ENCODE assay signal across 19 cellular contexts in the genomic region with DNA sequence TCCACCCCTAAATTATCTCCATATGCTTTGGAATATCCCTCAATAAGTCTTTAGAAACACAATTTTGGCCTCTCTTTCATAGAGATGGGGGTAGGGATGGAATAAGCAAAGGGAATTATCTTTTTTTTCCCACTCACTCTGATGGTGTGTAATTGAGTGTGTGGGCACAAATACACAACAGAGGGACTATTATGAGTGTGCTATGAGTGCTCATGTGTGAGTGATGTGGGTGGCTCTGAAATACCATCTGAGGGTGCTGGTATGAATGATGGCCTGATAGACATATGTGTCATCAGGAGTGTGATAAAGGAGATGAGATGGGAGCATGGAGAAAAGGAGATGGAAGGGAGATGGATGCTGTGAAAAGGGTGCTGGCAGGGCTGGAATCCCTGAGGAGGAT. TPM values are rescaled to one million over a fixed set of nuclear protein-coding genes. Genes with fewer than 3 reads are reported as not detected.
DNase-seq lines count a peak whose midpoint lies in the region; ATAC-seq lines count a peak whose summit lies in the region.
"Had no signal": no experiment of that assay in that cellular context is flagged by ENCODE, and none has a peak within 500 bp of the region (broad histone marks: within the 10 kb centered on the region; RNA-seq: fewer than 3 reads in every experiment).

No MANE protein-coding gene starts in this region.

- peak overlapping the region; percentile 9 for H3K27ac Mint-ChIP-seq in activated naive CD8-positive, alpha-beta T cell
- H3K27ac Mint-ChIP-seq in activated naive CD8-positive, alpha-beta T cell treated with anti-CD3 and anti-CD28 coated beads for 36 hours: no peak overlapping the region
- H3K27ac Mint-ChIP-seq in activated T-helper 2 cell treated with anti-CD3 and anti-CD28 coated beads, Interferon-gamma antibody, Interleukin-2, Interleukin-4, amounts not matched to agents 10 μg/mL and 5 μg/mL and 100 μg/mL, durations not matched to agents 14 hours and 24 hours and 36 hours: peak overlapping the region; percentile 66
- H3K27ac Mint-ChIP-seq: CD8-positive, alpha-beta T cell; IgD-negative memory B cell had no signal

- intact Hi-C loops in activated T-helper 2 cell treated with anti-CD3 and anti-CD28 coated beads, Interferon-gamma antibody, Interleukin-2, Interleukin-4, amounts not matched to agents 10 μg/mL and 5 μg/mL and 100 μg/mL, durations not matched to agents 14 hours and 24 hours and 36 hours (cut with micrococcal nuclease): no loop called here

- H3K27ac ChIP-seq in subcutaneous abdominal adipose tissue (ENCODE audit: low read depth, low read length): peak overlapping the region; percentile 85
- H3K27ac ChIP-seq: BLaER1 had no signal

- H3K4me1 ChIP-seq in subcutaneous abdominal adipose tissue (ENCODE audit: control insufficient read depth in 5 of 5, insufficient read depth in 5 of 5, low read length in 5 of 5): peaks cover 0 to 34% (median 16%) of the 10 kb centered on the region in 5 donors
- H3K4me1 ChIP-seq: BLaER1 had no signal

- ATAC-seq in HG03469 (IDR thresholded peaks at IDR 0.05; ENCODE audit: unreplicated experiment) (no peak), HG02973 (IDR thresholded peaks at IDR 0.05; ENCODE audit: unreplicated experiment) (no peak)
- ATAC-seq: CD8-positive, alpha-beta T cell; Panc1 had no signal

- peaks cover 14 to 79% (median 65%) of the 10 kb centered on the region in 5 donors for H3K36me3 ChIP-seq in subcutaneous abdominal adipose tissue (ENCODE audit: control insufficient read depth in 5 of 5, insufficient read depth in 5 of 5, low read length in 5 of 5)

- no peaks in the 10 kb centered on the region for H3K9me3 ChIP-seq in subcutaneous abdominal adipose tissue (ENCODE audit: control insufficient read depth in 5 of 5, low read length in 5 of 5)
- H3K9me3 ChIP-seq: BLaER1 had no signal

- DNase-seq in activated CD4-positive, alpha-beta T cell treated with anti-CD3 and anti-CD28 coated beads for 48 hours: peak; percentile 17
- DNase-seq in activated CD4-positive, alpha-beta T cell treated with anti-CD3 and anti-CD28 coated beads for 1 hour: no peak
- no peak for DNase-seq in activated naive CD8-positive, alpha-beta T cell treated with anti-CD3 and anti-CD28 coated beads for 36 hours
- DNase-seq in activated T-helper 2 cell treated with anti-CD3 and anti-CD28 coated beads, Interferon-gamma antibody, Interleukin-2, Interleukin-4, amounts not matched to agents 10 μg/mL and 5 μg/mL and 100 μg/mL, durations not matched to agents 14 hours and 24 hours and 36 hours (ENCODE audit: low spot score): no peak
- DNase-seq: CD8-positive, alpha-beta T cell; DND-41; Kasumi-1; MM.1S; NCI-H1092 treated with DMSO at 0.1 percent for 48 hours; NCI-H2227 treated with DMSO at 0.1 percent for 48 hours; NCI-H524 had no signal

- peaks cover 20% of the 10 kb centered on the region for H3K4me1 Mint-ChIP-seq in activated naive CD8-positive, alpha-beta T cell (ENCODE audit: low read depth)
- peaks cover 16% of the 10 kb centered on the region for H3K4me1 Mint-ChIP-seq in activated naive CD8-positive, alpha-beta T cell treated with anti-CD3 and anti-CD28 coated beads for 36 hours
- H3K4me1 Mint-ChIP-seq in activated T-helper 2 cell treated with anti-CD3 and anti-CD28 coated beads, Interferon-gamma antibody, Interleukin-2, Interleukin-4, amounts not matched to agents 10 μg/mL and 5 μg/mL and 100 μg/mL, durations not matched to agents 14 hours and 24 hours and 36 hours (ENCODE audit: low read depth): peaks cover 58% of the 10 kb centered on the region

- H3K36me3 Mint-ChIP-seq in activated naive CD8-positive, alpha-beta T cell: peaks cover 17% of the 10 kb centered on the region
- H3K36me3 Mint-ChIP-seq in activated naive CD8-positive, alpha-beta T cell treated with anti-CD3 and anti-CD28 coated beads for 36 hours: peaks cover 10% of the 10 kb centered on the region
- H3K36me3 Mint-ChIP-seq in activated T-helper 2 cell treated with anti-CD3 and anti-CD28 coated beads, Interferon-gamma antibody, Interleukin-2, Interleukin-4, amounts not matched to agents 10 μg/mL and 5 μg/mL and 100 μg/mL, durations not matched to agents 14 hours and 24 hours and 36 hours (ENCODE audit: low read depth): peaks cover 34% of the 10 kb centered on the region

- no peak overlapping the region for H3K4me3 Mint-ChIP-seq in activated naive CD8-positive, alpha-beta T cell
- H3K4me3 Mint-ChIP-seq in activated naive CD8-positive, alpha-beta T cell treated with anti-CD3 and anti-CD28 coated beads for 36 hours: no peak overlapping the region
- no peak overlapping the region for H3K4me3 Mint-ChIP-seq in activated T-helper 2 cell treated with anti-CD3 and anti-CD28 coated beads, Interferon-gamma antibody, Interleukin-2, Interleukin-4, amounts not matched to agents 10 μg/mL and 5 μg/mL and 100 μg/mL, durations not matched to agents 14 hours and 24 hours and 36 hours (ENCODE audit: low read depth)
- H3K4me3 Mint-ChIP-seq: CD8-positive, alpha-beta T cell; IgD-negative memory B cell had no signal

- H3K4me3 ChIP-seq in subcutaneous abdominal adipose tissue (ENCODE audit: low read depth in 1 of 5, low read length in 5 of 5): no peak overlapping the region
- H3K4me3 ChIP-seq: BLaER1 had no signal

- H3K9ac ChIP-seq in subcutaneous abdominal adipose tissue (ENCODE audit: low read length in 5 of 5): no peak overlapping the region
- H3K9ac ChIP-seq: BLaER1 had no signal

- H3K27me3 Mint-ChIP-seq in activated naive CD8-positive, alpha-beta T cell: no peaks in the 10 kb centered on the region
- H3K27me3 Mint-ChIP-seq in activated naive CD8-positive, alpha-beta T cell treated with anti-CD3 and anti-CD28 coated beads for 36 hours: no peaks in the 10 kb centered on the region
- H3K27me3 Mint-ChIP-seq in activated T-helper 2 cell treated with anti-CD3 and anti-CD28 coated beads, Interferon-gamma antibody, Interleukin-2, Interleukin-4, amounts not matched to agents 10 μg/mL and 5 μg/mL and 100 μg/mL, durations not matched to agents 14 hours and 24 hours and 36 hours (ENCODE audit: low read depth): no peaks in the 10 kb centered on the region
- H3K27me3 Mint-ChIP-seq: IgD-negative memory B cell had no signal

- no peaks in the 10 kb centered on the region for H3K27me3 ChIP-seq in subcutaneous abdominal adipose tissue (ENCODE audit: control insufficient read depth in 5 of 5, insufficient read depth in 4 of 5, low read length in 5 of 5)
- H3K27me3 ChIP-seq: BLaER1 had no signal

- H3K9me3 Mint-ChIP-seq in activated naive CD8-positive, alpha-beta T cell (ENCODE audit: low read depth): no peaks in the 10 kb centered on the region
- H3K9me3 Mint-ChIP-seq in activated naive CD8-positive, alpha-beta T cell treated with anti-CD3 and anti-CD28 coated beads for 36 hours: no peaks in the 10 kb centered on the region
- peaks cover 9% of the 10 kb centered on the region for H3K9me3 Mint-ChIP-seq in activated T-helper 2 cell treated with anti-CD3 and anti-CD28 coated beads, Interferon-gamma antibody, Interleukin-2, Interleukin-4, amounts not matched to agents 10 μg/mL and 5 μg/mL and 100 μg/mL, durations not matched to agents 14 hours and 24 hours and 36 hours
- H3K9me3 Mint-ChIP-seq: CD8-positive, alpha-beta T cell had no signal

RNA-seq across cellular contexts. Expression of a gene that starts 35.6 kb away (rescaled TPM):
- 10 to 100 TPM; 48.0 to 50.3 TPM for total RNA-seq in activated naive CD8-positive, alpha-beta T cell treated with anti-CD3 and anti-CD28 coated beads for 36 hours
- total RNA-seq in activated T-helper 2 cell treated with anti-CD3 and anti-CD28 coated beads, Interferon-gamma antibody, Interleukin-2, Interleukin-4, amounts not matched to agents 10 μg/mL and 5 μg/mL and 100 μg/mL, durations not matched to agents 14 hours and 24 hours and 36 hours: 70.5 and 77.1 TPM in 2 replicates

RNA-seq across cellular contexts. Expression of a gene that starts 35.6 kb away (rescaled TPM):
- total RNA-seq in activated naive CD8-positive, alpha-beta T cell treated with anti-CD3 and anti-CD28 coated beads for 36 hours: under 1 TPM; 0.30 to 0.33 TPM
- 0.30 and 0.34 TPM in 2 replicates for total RNA-seq in activated T-helper 2 cell treated with anti-CD3 and anti-CD28 coated beads, Interferon-gamma antibody, Interleukin-2, Interleukin-4, amounts not matched to agents 10 μg/mL and 5 μg/mL and 100 μg/mL, durations not matched to agents 14 hours and 24 hours and 36 hours
- total RNA-seq: A172 had no signal

RNA-seq across cellular contexts. Expression of a gene that starts 43.6 kb away (rescaled TPM):
- total RNA-seq in activated naive CD8-positive, alpha-beta T cell treated with anti-CD3 and anti-CD28 coated beads for 36 hours: 10 to 100 TPM in 1 of 2 experiments, 1 to 10 TPM in 1; 8.7 to 11.0 TPM
- 51.3 and 59.4 TPM in 2 replicates for total RNA-seq in activated T-helper 2 cell treated with anti-CD3 and anti-CD28 coated beads, Interferon-gamma antibody, Interleukin-2, Interleukin-4, amounts not matched to agents 10 μg/mL and 5 μg/mL and 100 μg/mL, durations not matched to agents 14 hours and 24 hours and 36 hours

RNA-seq across cellular contexts. Expression of a gene that starts 47.4 kb away (rescaled TPM):
- total RNA-seq in activated naive CD8-positive, alpha-beta T cell treated with anti-CD3 and anti-CD28 coated beads for 36 hours: 10 to 100 TPM; 10.5 to 10.9 TPM
- 13.3 and 13.5 TPM in 2 replicates for total RNA-seq in activated T-helper 2 cell treated with anti-CD3 and anti-CD28 coated beads, Interferon-gamma antibody, Interleukin-2, Interleukin-4, amounts not matched to agents 10 μg/mL and 5 μg/mL and 100 μg/mL, durations not matched to agents 14 hours and 24 hours and 36 hours
